ENCODE assay signal across 7 cellular contexts in genomic region chr12:22334696-22335290, GRCh38. TPM values are rescaled to one million over a fixed set of nuclear protein-coding genes. Genes with fewer than 3 reads are reported as not detected.
DNase-seq lines count a peak whose midpoint lies in the region; ATAC-seq lines count a peak whose summit lies in the region.

Gene ST8SIA1, minus strand, starts transcription at chr12:22334707. Its CDS starts 475 bp downstream, at chr12:22334232.

- H3K4me1 ChIP-seq in iPS-18a (ENCODE audit: control insufficient read depth, low read depth, low read length) (peaks cover 5% of the 10 kb centered on the region), skeletal muscle tissue (ENCODE audit: control insufficient read depth in 3 of 3, insufficient read depth in 3 of 3, low read length in 3 of 3) (peaks cover 0 to 8% (median 6%) of the 10 kb centered on the region in 3 donors)

- H3K9me3 ChIP-seq in iPS-18a (ENCODE audit: control insufficient read depth, low read depth, low read length) (no peaks in the 10 kb centered on the region), skeletal muscle tissue (ENCODE audit: control insufficient read depth in 3 of 3, low read length in 3 of 3) (no peaks in the 10 kb centered on the region)

- peak; percentile 39 for ATAC-seq in GM18909 (IDR thresholded peaks at IDR 0.05; ENCODE audit: poor library complexity, unreplicated experiment)
- peak; percentile 15 for ATAC-seq in HG03159 (IDR thresholded peaks at IDR 0.05; ENCODE audit: unreplicated experiment)

- H3K36me3 ChIP-seq in iPS-18a (ENCODE audit: control insufficient read depth, low read depth, low read length) (no peaks in the 10 kb centered on the region), skeletal muscle tissue (ENCODE audit: control insufficient read depth in 3 of 3, insufficient read depth in 3 of 3, low read length in 3 of 3) (no peaks in the 10 kb centered on the region)

- H3K27ac ChIP-seq in iPS-18a (ENCODE audit: low read length) (no peak within 1 kb of the TSS), skeletal muscle tissue (ENCODE audit: low read depth, low read length) (peak within 1 kb of the TSS; percentile 20)

- H3K27me3 ChIP-seq in iPS-18a (ENCODE audit: control insufficient read depth, insufficient read depth, low read length) (peaks cover 25% of the 10 kb centered on the region), skeletal muscle tissue (ENCODE audit: control insufficient read depth in 3 of 3, insufficient read depth in 3 of 3, low read length in 3 of 3) (peaks cover 12 to 23% (median 18%) of the 10 kb centered on the region in 3 donors)

- H3K9ac ChIP-seq in iPS-18a (ENCODE audit: low read length) (peak within 1 kb of the TSS; percentile 53), skeletal muscle tissue (ENCODE audit: low read depth in 1 of 3, low read length in 3 of 3) (peak within 1 kb of the TSS in 2 of 3 donors; percentile 46 to 70)

- DNase-seq in T-helper 2 cell (peak; percentile 34 to 78 (median 49)), astrocyte of the hippocampus (ENCODE audit: low read depth, low spot score) (peak; percentile 66), NOMO-1 (lab: John Stamatoyannopoulos, UW; ENCODE audit: unreplicated experiment in 2 of 2) (no peak)

- H3K4me3 ChIP-seq in iPS-18a (ENCODE audit: low read length): peak within 1 kb of the TSS; percentile 75
- H3K4me3 ChIP-seq in skeletal muscle tissue (ENCODE audit: low read length in 3 of 3): peak within 1 kb of the TSS; percentile 66 to 79 (median 77)

RNA-seq across cellular contexts. Expression of gene ST8SIA1, which starts in this region (rescaled TPM):
- total RNA-seq in skeletal muscle tissue: 5.2 TPM

Comparison
In these comparisons a context has a peak if more than half of its experiments do, and no peak if none do; other contexts are left out.
1. DNase-seq: peak in T-helper 2 cell (5 of 5) and astrocyte of the hippocampus (single experiment); none in NOMO-1 (0 of 2).